ENCODE assay signal across 1 cellular context in the genomic region with DNA sequence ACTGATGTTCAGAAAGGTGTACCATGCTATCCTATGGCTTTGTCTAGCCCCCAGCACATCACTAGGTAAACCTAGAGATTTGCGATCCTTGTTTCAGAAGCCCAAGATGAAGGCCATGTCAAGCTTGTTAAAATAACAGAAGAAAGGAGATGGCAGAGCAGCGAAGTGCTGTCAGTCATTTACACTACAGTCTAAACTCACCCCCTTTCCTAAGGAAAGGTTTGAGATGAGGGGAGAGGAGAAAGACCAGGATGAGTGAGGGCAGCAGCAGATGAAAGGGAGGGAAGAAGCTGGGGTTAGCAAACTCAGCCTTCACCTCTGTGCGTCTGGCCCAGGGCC.
TF ChIP-seq lines count a peak whose summit lies in the region.

No MANE protein-coding gene starts in this region.

TF ChIP-seq in K562, 482 proteins besides CTCF, POLR2A, EP300 and RAD21 (continued from another document):
- TF ChIP-seq, protein P1, sequence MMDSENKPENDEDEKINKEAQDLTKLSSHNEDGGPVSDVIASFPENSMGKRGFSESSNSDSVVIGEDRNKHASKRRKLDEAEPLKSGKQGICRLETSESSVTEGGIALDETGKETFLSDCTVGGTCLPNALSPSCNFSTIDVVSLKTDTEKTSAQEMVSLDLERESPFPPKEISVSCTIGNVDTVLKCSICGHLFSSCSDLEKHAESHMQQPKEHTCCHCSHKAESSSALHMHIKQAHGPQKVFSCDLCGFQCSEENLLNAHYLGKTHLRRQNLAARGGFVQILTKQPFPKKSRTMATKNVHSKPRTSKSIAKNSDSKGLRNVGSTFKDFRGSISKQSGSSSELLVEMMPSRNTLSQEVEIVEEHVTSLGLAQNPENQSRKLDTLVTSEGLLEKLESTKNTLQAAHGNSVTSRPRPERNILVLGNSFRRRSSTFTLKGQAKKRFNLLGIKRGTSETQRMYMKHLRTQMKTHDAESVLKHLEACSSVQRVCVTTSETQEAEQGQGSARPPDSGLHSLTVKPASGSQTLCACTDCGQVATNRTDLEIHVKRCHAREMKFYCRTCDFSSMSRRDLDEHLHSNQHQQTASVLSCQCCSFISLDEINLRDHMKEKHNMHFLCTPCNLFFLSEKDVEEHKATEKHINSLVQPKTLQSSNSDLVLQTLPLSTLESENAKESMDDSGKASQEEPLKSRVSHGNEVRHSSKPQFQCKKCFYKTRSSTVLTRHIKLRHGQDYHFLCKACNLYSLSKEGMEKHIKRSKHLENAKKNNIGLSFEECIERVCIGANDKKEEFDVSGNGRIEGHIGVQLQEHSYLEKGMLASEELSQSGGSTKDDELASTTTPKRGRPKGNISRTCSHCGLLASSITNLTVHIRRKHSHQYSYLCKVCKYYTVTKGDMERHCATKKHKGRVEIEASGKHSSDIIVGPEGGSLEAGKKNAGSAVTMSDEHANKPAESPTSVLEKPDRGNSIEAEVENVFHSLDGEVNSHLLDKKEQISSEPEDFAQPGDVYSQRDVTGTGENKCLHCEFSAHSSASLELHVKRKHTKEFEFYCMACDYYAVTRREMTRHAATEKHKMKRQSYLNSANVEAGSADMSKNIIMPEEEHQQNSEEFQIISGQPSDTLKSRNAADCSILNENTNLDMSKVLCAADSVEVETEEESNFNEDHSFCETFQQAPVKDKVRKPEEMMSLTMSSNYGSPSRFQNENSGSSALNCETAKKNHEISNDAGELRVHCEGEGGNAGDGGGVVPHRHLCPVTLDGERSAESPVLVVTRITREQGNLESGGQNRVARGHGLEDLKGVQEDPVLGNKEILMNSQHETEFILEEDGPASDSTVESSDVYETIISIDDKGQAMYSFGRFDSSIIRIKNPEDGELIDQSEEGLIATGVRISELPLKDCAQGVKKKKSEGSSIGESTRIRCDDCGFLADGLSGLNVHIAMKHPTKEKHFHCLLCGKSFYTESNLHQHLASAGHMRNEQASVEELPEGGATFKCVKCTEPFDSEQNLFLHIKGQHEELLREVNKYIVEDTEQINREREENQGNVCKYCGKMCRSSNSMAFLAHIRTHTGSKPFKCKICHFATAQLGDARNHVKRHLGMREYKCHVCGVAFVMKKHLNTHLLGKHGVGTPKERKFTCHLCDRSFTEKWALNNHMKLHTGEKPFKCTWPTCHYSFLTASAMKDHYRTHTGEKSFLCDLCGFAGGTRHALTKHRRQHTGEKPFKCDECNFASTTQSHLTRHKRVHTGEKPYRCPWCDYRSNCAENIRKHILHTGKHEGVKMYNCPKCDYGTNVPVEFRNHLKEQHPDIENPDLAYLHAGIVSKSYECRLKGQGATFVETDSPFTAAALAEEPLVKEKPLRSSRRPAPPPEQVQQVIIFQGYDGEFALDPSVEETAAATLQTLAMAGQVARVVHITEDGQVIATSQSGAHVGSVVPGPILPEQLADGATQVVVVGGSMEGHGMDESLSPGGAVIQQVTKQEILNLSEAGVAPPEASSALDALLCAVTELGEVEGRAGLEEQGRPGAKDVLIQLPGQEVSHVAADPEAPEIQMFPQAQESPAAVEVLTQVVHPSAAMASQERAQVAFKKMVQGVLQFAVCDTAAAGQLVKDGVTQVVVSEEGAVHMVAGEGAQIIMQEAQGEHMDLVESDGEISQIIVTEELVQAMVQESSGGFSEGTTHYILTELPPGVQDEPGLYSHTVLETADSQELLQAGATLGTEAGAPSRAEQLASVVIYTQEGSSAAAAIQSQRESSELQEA (IDR thresholded peaks at IDR 0.05; ENCODE audit: low read depth), result 0 out of 2 replicates have a peak, but pooled peaks have one; percentile 3
- 0 out of 2 replicates have a peak, but pooled peaks have one; percentile 7 for TF ChIP-seq PTBP1 (IDR thresholded peaks at IDR 0.05; ENCODE audit: low read depth, low read length)
- TF ChIP-seq, protein P2, sequence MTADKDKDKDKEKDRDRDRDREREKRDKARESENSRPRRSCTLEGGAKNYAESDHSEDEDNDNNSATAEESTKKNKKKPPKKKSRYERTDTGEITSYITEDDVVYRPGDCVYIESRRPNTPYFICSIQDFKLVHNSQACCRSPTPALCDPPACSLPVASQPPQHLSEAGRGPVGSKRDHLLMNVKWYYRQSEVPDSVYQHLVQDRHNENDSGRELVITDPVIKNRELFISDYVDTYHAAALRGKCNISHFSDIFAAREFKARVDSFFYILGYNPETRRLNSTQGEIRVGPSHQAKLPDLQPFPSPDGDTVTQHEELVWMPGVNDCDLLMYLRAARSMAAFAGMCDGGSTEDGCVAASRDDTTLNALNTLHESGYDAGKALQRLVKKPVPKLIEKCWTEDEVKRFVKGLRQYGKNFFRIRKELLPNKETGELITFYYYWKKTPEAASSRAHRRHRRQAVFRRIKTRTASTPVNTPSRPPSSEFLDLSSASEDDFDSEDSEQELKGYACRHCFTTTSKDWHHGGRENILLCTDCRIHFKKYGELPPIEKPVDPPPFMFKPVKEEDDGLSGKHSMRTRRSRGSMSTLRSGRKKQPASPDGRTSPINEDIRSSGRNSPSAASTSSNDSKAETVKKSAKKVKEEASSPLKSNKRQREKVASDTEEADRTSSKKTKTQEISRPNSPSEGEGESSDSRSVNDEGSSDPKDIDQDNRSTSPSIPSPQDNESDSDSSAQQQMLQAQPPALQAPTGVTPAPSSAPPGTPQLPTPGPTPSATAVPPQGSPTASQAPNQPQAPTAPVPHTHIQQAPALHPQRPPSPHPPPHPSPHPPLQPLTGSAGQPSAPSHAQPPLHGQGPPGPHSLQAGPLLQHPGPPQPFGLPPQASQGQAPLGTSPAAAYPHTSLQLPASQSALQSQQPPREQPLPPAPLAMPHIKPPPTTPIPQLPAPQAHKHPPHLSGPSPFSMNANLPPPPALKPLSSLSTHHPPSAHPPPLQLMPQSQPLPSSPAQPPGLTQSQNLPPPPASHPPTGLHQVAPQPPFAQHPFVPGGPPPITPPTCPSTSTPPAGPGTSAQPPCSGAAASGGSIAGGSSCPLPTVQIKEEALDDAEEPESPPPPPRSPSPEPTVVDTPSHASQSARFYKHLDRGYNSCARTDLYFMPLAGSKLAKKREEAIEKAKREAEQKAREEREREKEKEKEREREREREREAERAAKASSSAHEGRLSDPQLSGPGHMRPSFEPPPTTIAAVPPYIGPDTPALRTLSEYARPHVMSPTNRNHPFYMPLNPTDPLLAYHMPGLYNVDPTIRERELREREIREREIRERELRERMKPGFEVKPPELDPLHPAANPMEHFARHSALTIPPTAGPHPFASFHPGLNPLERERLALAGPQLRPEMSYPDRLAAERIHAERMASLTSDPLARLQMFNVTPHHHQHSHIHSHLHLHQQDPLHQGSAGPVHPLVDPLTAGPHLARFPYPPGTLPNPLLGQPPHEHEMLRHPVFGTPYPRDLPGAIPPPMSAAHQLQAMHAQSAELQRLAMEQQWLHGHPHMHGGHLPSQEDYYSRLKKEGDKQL (CRISPR knock-in tag; IDR thresholded peaks at IDR 0.05; ENCODE audit: borderline replicate concordance), result 0 out of 2 replicates have a peak, but pooled peaks have one; percentile 49
- TF ChIP-seq PYGO2 (tag; IDR thresholded peaks at IDR 0.05), result 0 out of 2 replicates have a peak, but pooled peaks have one; percentile 3
- TF ChIP-seq CREB1 (IDR thresholded peaks at IDR 0.05), result no peak
- 0 out of 2 replicates have a peak, but pooled peaks have one; percentile 36 for TF ChIP-seq CREB1 (CRISPR knock-in tag; IDR thresholded peaks at IDR 0.05)
- TF ChIP-seq, protein P3, sequence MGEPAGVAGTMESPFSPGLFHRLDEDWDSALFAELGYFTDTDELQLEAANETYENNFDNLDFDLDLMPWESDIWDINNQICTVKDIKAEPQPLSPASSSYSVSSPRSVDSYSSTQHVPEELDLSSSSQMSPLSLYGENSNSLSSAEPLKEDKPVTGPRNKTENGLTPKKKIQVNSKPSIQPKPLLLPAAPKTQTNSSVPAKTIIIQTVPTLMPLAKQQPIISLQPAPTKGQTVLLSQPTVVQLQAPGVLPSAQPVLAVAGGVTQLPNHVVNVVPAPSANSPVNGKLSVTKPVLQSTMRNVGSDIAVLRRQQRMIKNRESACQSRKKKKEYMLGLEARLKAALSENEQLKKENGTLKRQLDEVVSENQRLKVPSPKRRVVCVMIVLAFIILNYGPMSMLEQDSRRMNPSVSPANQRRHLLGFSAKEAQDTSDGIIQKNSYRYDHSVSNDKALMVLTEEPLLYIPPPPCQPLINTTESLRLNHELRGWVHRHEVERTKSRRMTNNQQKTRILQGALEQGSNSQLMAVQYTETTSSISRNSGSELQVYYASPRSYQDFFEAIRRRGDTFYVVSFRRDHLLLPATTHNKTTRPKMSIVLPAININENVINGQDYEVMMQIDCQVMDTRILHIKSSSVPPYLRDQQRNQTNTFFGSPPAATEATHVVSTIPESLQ (CRISPR knock-in tag; IDR thresholded peaks at IDR 0.05), result 0 out of 2 replicates have a peak, but pooled peaks have one; percentile 67
- TF ChIP-seq, protein P4, sequence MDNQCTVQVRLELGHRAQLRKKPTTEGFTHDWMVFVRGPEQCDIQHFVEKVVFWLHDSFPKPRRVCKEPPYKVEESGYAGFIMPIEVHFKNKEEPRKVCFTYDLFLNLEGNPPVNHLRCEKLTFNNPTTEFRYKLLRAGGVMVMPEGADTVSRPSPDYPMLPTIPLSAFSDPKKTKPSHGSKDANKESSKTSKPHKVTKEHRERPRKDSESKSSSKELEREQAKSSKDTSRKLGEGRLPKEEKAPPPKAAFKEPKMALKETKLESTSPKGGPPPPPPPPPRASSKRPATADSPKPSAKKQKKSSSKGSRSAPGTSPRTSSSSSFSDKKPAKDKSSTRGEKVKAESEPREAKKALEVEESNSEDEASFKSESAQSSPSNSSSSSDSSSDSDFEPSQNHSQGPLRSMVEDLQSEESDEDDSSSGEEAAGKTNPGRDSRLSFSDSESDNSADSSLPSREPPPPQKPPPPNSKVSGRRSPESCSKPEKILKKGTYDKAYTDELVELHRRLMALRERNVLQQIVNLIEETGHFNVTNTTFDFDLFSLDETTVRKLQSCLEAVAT (IDR thresholded peaks at IDR 0.05), result 0 out of 4 replicates have a peak, but pooled peaks have one; percentile 21 to 50
